Comparison of ENCODE assay signal across 1 cellular context in genomic region chr17:44636562-44636961, GRCh38.
TF ChIP-seq lines count a peak whose summit lies in the region.

No MANE protein-coding gene starts in this region.

TF ChIP-seq in GM12878, 131 proteins besides CTCF, POLR2A, EP300 and RAD21:
- TF ChIP-seq SMC3 (IDR thresholded peaks at IDR 0.05; ENCODE audit: borderline replicate concordance, low read length) (peak; percentile 65; the same call in 1 of the 2 replicates), MTA2 (IDR thresholded peaks at IDR 0.05; ENCODE audit: low read depth) (no peak), SMARCA5 (IDR thresholded peaks at IDR 0.05) (no peak), ZNF274 (IDR thresholded peaks at IDR 0.05; ENCODE audit: insufficient read depth, insufficient read length) (no peak)
- TF ChIP-seq, protein P1, sequence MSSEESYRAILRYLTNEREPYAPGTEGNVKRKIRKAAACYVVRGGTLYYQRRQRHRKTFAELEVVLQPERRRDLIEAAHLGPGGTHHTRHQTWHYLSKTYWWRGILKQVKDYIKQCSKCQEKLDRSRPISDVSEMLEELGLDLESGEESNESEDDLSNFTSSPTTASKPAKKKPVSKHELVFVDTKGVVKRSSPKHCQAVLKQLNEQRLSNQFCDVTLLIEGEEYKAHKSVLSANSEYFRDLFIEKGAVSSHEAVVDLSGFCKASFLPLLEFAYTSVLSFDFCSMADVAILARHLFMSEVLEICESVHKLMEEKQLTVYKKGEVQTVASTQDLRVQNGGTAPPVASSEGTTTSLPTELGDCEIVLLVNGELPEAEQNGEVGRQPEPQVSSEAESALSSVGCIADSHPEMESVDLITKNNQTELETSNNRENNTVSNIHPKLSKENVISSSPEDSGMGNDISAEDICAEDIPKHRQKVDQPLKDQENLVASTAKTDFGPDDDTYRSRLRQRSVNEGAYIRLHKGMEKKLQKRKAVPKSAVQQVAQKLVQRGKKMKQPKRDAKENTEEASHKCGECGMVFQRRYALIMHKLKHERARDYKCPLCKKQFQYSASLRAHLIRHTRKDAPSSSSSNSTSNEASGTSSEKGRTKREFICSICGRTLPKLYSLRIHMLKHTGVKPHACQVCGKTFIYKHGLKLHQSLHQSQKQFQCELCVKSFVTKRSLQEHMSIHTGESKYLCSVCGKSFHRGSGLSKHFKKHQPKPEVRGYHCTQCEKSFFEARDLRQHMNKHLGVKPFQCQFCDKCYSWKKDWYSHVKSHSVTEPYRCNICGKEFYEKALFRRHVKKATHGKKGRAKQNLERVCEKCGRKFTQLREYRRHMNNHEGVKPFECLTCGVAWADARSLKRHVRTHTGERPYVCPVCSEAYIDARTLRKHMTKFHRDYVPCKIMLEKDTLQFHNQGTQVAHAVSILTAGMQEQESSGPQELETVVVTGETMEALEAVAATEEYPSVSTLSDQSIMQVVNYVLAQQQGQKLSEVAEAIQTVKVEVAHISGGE (CRISPR knock-in tag; IDR thresholded peaks at IDR 0.05) = no peak
